ENCODE assay signal across 28 cellular contexts in genomic region chr15:35436422-35436821, GRCh38.
"Had no signal": no experiment of that assay in that cellular context is flagged by ENCODE, and none has a peak within 500 bp of the region (broad histone marks: within the 10 kb centered on the region; RNA-seq: fewer than 3 reads in every experiment).

No MANE protein-coding gene starts in this region.

- H3K27ac ChIP-seq: colonic mucosa, esophagus squamous epithelium, lower lobe of right lung, neutrophil, parathyroid adenoma, prostate gland, right atrium auricular region, suprapubic skin, transverse colon, upper lobe of right lung, vagina had no signal

- DNase-seq: colonic mucosa; effector CD8-positive, alpha-beta T cell; erythroblast; esophagus squamous epithelium; foreskin melanocyte; glutamatergic neuron; hypothalamus; left ventricle myocardium superior; lower lobe of right lung; natural killer cell; stimulated activated CD4-positive, alpha-beta T cell treated with anti-CD3 and anti-CD28 coated beads, Interleukin-12 subunit alpha, Interleukin-12 subunit beta, amount 100 ng/mL, for 4 hours; stimulated activated CD4-positive, alpha-beta T cell treated with anti-CD3 and anti-CD28 coated beads, Interleukin-1b, Interleukin-23, amount 100 ng/mL, for 48 hours; stimulated activated CD4-positive, alpha-beta T cell treated with anti-CD3 and anti-CD28 coated beads, Interleukin-4, amount 100 ng/mL, for 1 hour; stimulated activated CD8-positive, alpha-beta memory T cell treated with anti-CD3 and anti-CD28 coated beads, Interleukin-4, amount 100 ng/mL, for 48 hours; stimulated activated naive CD4-positive, alpha-beta T cell; stimulated activated naive CD8-positive, alpha-beta T cell treated with anti-CD3 and anti-CD28 coated beads, Interleukin-15, amount 100 ng/mL, for 72 hours; transverse colon; upper lobe of right lung had no signal

- H2AFZ ChIP-seq: parathyroid adenoma had no signal

- H3K4me3 Mint-ChIP-seq: dendritic cell treated with granulocyte-macrophage colony-stimulating factor and Interleukin-4, amounts not matched to agents 40 ng/mL and 50 ng/mL, for 4 days; natural killer cell; stimulated activated naive CD8-positive, alpha-beta T cell treated with anti-CD3 and anti-CD28 coated beads, Interleukin-15, amount 100 ng/mL, for 72 hours had no signal

- H3K4me1 ChIP-seq: colonic mucosa, esophagus squamous epithelium, lower lobe of right lung, parathyroid adenoma, prostate gland, right atrium auricular region, suprapubic skin, transverse colon, upper lobe of right lung, vagina had no signal

- H3K4me1 Mint-ChIP-seq: natural killer cell; stimulated activated naive CD8-positive, alpha-beta T cell treated with anti-CD3 and anti-CD28 coated beads, Interleukin-15, amount 100 ng/mL, for 72 hours had no signal

- H3K79me2 ChIP-seq: parathyroid adenoma had no signal

- H3K36me3 ChIP-seq: colonic mucosa, lower lobe of right lung, neutrophil, prostate gland, right atrium auricular region, suprapubic skin, upper lobe of right lung, vagina had no signal

- H3K9me3 ChIP-seq: colonic mucosa, esophagus squamous epithelium, lower lobe of right lung, neutrophil, prostate gland, right atrium auricular region, suprapubic skin, transverse colon, upper lobe of right lung, vagina had no signal

- H3K9ac ChIP-seq: parathyroid adenoma had no signal

- H3K27me3 ChIP-seq: colonic mucosa, esophagus squamous epithelium, neutrophil, right atrium auricular region, suprapubic skin, transverse colon, upper lobe of right lung, vagina had no signal

- H3K4me3 ChIP-seq: colonic mucosa, esophagus squamous epithelium, lower lobe of right lung, prostate gland, right atrium auricular region, smooth muscle cell, suprapubic skin, transverse colon, upper lobe of right lung, vagina had no signal

- ATAC-seq: left ventricle myocardium superior; lower lobe of right lung; natural killer cell; sciatic nerve; stimulated activated naive CD8-positive, alpha-beta T cell treated with anti-CD3 and anti-CD28 coated beads, Interleukin-15, amount 100 ng/mL, for 72 hours had no signal

- H3K27me3 Mint-ChIP-seq: dendritic cell treated with granulocyte-macrophage colony-stimulating factor and Interleukin-4, amounts not matched to agents 40 ng/mL and 50 ng/mL, for 4 days; stimulated activated naive CD8-positive, alpha-beta T cell treated with anti-CD3 and anti-CD28 coated beads, Interleukin-15, amount 100 ng/mL, for 72 hours had no signal

- FAIRE-seq: keratinocyte had no signal

- H3K4me2 ChIP-seq: smooth muscle cell had no signal

- H3K27ac Mint-ChIP-seq: dendritic cell treated with granulocyte-macrophage colony-stimulating factor and Interleukin-4, amounts not matched to agents 40 ng/mL and 50 ng/mL, for 4 days; natural killer cell had no signal

- H3K9me3 Mint-ChIP-seq: natural killer cell had no signal
